ENCODE assay signal across 17 cellular contexts in genomic region chr20:61646453-61646852, GRCh38.
A peak's percentile ranks its signal among the peaks of the same experiment; 100 is the strongest.
DNase-seq lines count a peak whose midpoint lies in the region; ATAC-seq lines count a peak whose summit lies in the region.
"Had no signal": no experiment of that assay in that cellular context is flagged by ENCODE, and none has a peak within 500 bp of the region (broad histone marks: within the 10 kb centered on the region; RNA-seq: fewer than 3 reads in every experiment).

No MANE protein-coding gene starts in this region.

- H3K4me3 ChIP-seq in right cardiac atrium (ENCODE audit: low read length): no peak overlapping the region
- H3K4me3 ChIP-seq: A549; BLaER1 treated with 17β-estradiol and CSF1 and Interleukin-3, amounts not matched to agents 10 nM and 100 nM had no signal

- no peaks in the 10 kb centered on the region for H3K4me1 Mint-ChIP-seq in stimulated activated naive CD8-positive, alpha-beta T cell treated with anti-CD3 and anti-CD28 coated beads, Interleukin-15, amount 100 ng/mL, for 72 hours
- H3K4me1 Mint-ChIP-seq: B cell had no signal

- H3K9me3 ChIP-seq in right cardiac atrium (ENCODE audit: control insufficient read depth, low read length): no peaks in the 10 kb centered on the region
- H3K9me3 ChIP-seq: A549 had no signal

- peak; percentile 20 for DNase-seq in Right ventricle myocardium superior
- no peak for DNase-seq in right cardiac atrium
- no peak for DNase-seq in stimulated activated naive CD8-positive, alpha-beta T cell treated with anti-CD3 and anti-CD28 coated beads, Interleukin-15, Interleukin-2, amounts not matched to agents 100 U/mL and 50 U/mL, for 24 hours
- no peak for DNase-seq in stimulated activated naive CD8-positive, alpha-beta T cell treated with anti-CD3 and anti-CD28 coated beads, Interleukin-15, amount 100 ng/mL, for 72 hours
- DNase-seq in SK-N-DZ (ENCODE audit: low spot score): no peak
- DNase-seq: AML-193; Caco-2; Calu3; CD4-positive, alpha-beta T cell; CD8-positive, alpha-beta T cell; DMS79 treated with DMSO at 0.1 percent for 48 hours; GF-D8 had no signal

- no peak overlapping the region for H3K27ac Mint-ChIP-seq in stimulated activated naive CD8-positive, alpha-beta T cell treated with anti-CD3 and anti-CD28 coated beads, Interleukin-15, amount 100 ng/mL, for 72 hours
- H3K27ac Mint-ChIP-seq: B cell; CD4-positive, alpha-beta T cell; CD8-positive, alpha-beta T cell had no signal

- no peak overlapping the region for H3K4me3 Mint-ChIP-seq in stimulated activated naive CD8-positive, alpha-beta T cell treated with anti-CD3 and anti-CD28 coated beads, Interleukin-15, amount 100 ng/mL, for 72 hours
- H3K4me3 Mint-ChIP-seq: B cell; CD4-positive, alpha-beta T cell; CD8-positive, alpha-beta T cell had no signal

- intact Hi-C loops in Right ventricle myocardium superior (cut with DNase I): no loop called here
- intact Hi-C loops in right cardiac atrium (cut with DNase I): no loop called here

- 91% methylated on average over 8 of the region's 8 CpGs for WGBS in right cardiac atrium

- H3K9me3 Mint-ChIP-seq in stimulated activated naive CD8-positive, alpha-beta T cell treated with anti-CD3 and anti-CD28 coated beads, Interleukin-15, amount 100 ng/mL, for 72 hours: peaks cover 0 to 11% of the 10 kb centered on the region in 2 donors
- H3K9me3 Mint-ChIP-seq: CD4-positive, alpha-beta T cell; CD8-positive, alpha-beta T cell had no signal

- ATAC-seq in Right ventricle myocardium superior (ENCODE audit: poor library complexity) (no peak), right cardiac atrium (no peak)
- peak; percentile 16 for ATAC-seq in stimulated activated naive CD8-positive, alpha-beta T cell treated with anti-CD3 and anti-CD28 coated beads, Interleukin-15, Interleukin-2, amounts not matched to agents 100 U/mL and 50 U/mL, for 24 hours
- ATAC-seq in stimulated activated naive CD8-positive, alpha-beta T cell treated with anti-CD3 and anti-CD28 coated beads, Interleukin-15, amount 100 ng/mL, for 72 hours: no peak
- ATAC-seq: A549; CD8-positive, alpha-beta T cell had no signal

- no peaks in the 10 kb centered on the region for H3K27me3 ChIP-seq in right cardiac atrium (ENCODE audit: control insufficient read depth, insufficient read depth)
- H3K27me3 ChIP-seq: BLaER1 treated with 17β-estradiol and CSF1 and Interleukin-3, amounts not matched to agents 10 nM and 100 nM had no signal

- H3K27me3 Mint-ChIP-seq in stimulated activated naive CD8-positive, alpha-beta T cell treated with anti-CD3 and anti-CD28 coated beads, Interleukin-15, amount 100 ng/mL, for 72 hours: no peaks in the 10 kb centered on the region
- H3K27me3 Mint-ChIP-seq: B cell; CD4-positive, alpha-beta T cell had no signal

- no peaks in the 10 kb centered on the region for H3K4me1 ChIP-seq in right cardiac atrium (ENCODE audit: control insufficient read depth, insufficient read depth, low read length)
- H3K4me1 ChIP-seq: A549, Caco-2 had no signal

- no peak overlapping the region for H3K27ac ChIP-seq in right cardiac atrium (ENCODE audit: low read length)
- H3K27ac ChIP-seq: 22Rv1; A549; BLaER1 treated with 17β-estradiol and CSF1 and Interleukin-3, amounts not matched to agents 10 nM and 100 nM; C4-2B had no signal
